In the genomic region with DNA sequence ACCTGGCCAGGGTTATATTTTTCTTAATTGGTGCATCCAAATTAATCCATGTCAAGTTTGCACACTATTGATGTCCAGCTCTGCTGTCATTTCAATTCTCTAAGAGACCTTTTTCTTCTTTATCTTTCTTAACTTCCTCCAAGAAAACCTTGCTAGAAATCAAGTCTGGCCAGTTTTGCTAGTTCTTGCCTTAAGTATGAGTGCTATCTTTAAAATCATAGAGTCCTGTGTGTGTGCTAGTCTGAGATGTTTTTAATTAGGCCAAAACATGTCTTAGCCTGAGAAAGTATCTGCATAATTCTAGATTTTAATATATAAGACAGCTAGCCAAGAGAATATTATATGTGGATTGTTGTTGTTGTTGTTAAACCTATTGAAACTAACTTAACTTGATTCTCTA, we compare ENCODE assay signal across 3 cellular contexts.
TF ChIP-seq lines count a peak whose summit lies in the region.

No MANE protein-coding gene starts in this region.

TF ChIP-seq in SK-N-SH, 30 proteins besides CTCF, POLR2A, EP300 and RAD21:
- TF ChIP-seq TCF12 (IDR thresholded peaks at IDR 0.05): no peak
- TF ChIP-seq, protein P1, sequence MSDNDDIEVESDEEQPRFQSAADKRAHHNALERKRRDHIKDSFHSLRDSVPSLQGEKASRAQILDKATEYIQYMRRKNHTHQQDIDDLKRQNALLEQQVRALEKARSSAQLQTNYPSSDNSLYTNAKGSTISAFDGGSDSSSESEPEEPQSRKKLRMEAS (IDR thresholded peaks at IDR 0.05; ENCODE audit: low read depth): no peak
- no peak for TF ChIP-seq USF2 (IDR thresholded peaks at IDR 0.05; ENCODE audit: borderline replicate concordance, low read depth, low read length)
- no peak for TF ChIP-seq FOXJ3 (CRISPR knock-in tag; IDR thresholded peaks at IDR 0.05)
- TF ChIP-seq, protein P2, sequence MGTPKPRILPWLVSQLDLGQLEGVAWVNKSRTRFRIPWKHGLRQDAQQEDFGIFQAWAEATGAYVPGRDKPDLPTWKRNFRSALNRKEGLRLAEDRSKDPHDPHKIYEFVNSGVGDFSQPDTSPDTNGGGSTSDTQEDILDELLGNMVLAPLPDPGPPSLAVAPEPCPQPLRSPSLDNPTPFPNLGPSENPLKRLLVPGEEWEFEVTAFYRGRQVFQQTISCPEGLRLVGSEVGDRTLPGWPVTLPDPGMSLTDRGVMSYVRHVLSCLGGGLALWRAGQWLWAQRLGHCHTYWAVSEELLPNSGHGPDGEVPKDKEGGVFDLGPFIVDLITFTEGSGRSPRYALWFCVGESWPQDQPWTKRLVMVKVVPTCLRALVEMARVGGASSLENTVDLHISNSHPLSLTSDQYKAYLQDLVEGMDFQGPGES (IDR thresholded peaks at IDR 0.05; ENCODE audit: low read depth, low read length): no peak
- TF ChIP-seq NFIC (IDR thresholded peaks at IDR 0.05; ENCODE audit: borderline replicate concordance): no peak
- TF ChIP-seq RFX5 (IDR thresholded peaks at IDR 0.05; ENCODE audit: low read length): no peak
- no peak for TF ChIP-seq JUND (IDR thresholded peaks at IDR 0.05)
- TF ChIP-seq EZH2phosphoT487 (IDR thresholded peaks at IDR 0.05; ENCODE audit: borderline replicate concordance, low read depth): no peak
- TF ChIP-seq GATA2 (CRISPR knock-in tag; IDR thresholded peaks at IDR 0.05): no peak
- TF ChIP-seq TEAD4 (IDR thresholded peaks at IDR 0.05; ENCODE audit: borderline replicate concordance, insufficient read depth): no peak
- no peak for TF ChIP-seq POLR2AphosphoS5 (IDR thresholded peaks at IDR 0.05; ENCODE audit: low read depth, low read length)
- TF ChIP-seq NRF1 (IDR thresholded peaks at IDR 0.05; ENCODE audit: low read depth, low read length): no peak
- no peak for TF ChIP-seq SIN3A (IDR thresholded peaks at IDR 0.05; ENCODE audit: borderline replicate concordance, low read depth, low read length)
- TF ChIP-seq ELF1 (IDR thresholded peaks at IDR 0.05): no peak
- no peak for TF ChIP-seq RXRA (IDR thresholded peaks at IDR 0.05; ENCODE audit: borderline replicate concordance, low read depth)
- no peak for TF ChIP-seq SMC3 (IDR thresholded peaks at IDR 0.05; ENCODE audit: low read depth, low read length)
- TF ChIP-seq FOSL2 (IDR thresholded peaks at IDR 0.05; ENCODE audit: borderline replicate concordance, low read depth): no peak
- no peak for TF ChIP-seq ZBTB33 (IDR thresholded peaks at IDR 0.05; ENCODE audit: borderline replicate concordance, low read depth)

TF ChIP-seq in SK-N-SH treated with all-trans-retinoic acid at 6 μM for 48 hours, 23 proteins besides CTCF, POLR2A, EP300 and RAD21 (continues in another document):
- no peak for TF ChIP-seq ZNF565 (CRISPR knock-in tag; conservative IDR thresholded peaks at IDR 0.05; ENCODE audit: low read depth)
- TF ChIP-seq ZFP3 (CRISPR knock-in tag; IDR thresholded peaks at IDR 0.05): no peak
- TF ChIP-seq ZNF70 (CRISPR knock-in tag; IDR thresholded peaks at IDR 0.05): no peak
- TF ChIP-seq, protein P3, sequence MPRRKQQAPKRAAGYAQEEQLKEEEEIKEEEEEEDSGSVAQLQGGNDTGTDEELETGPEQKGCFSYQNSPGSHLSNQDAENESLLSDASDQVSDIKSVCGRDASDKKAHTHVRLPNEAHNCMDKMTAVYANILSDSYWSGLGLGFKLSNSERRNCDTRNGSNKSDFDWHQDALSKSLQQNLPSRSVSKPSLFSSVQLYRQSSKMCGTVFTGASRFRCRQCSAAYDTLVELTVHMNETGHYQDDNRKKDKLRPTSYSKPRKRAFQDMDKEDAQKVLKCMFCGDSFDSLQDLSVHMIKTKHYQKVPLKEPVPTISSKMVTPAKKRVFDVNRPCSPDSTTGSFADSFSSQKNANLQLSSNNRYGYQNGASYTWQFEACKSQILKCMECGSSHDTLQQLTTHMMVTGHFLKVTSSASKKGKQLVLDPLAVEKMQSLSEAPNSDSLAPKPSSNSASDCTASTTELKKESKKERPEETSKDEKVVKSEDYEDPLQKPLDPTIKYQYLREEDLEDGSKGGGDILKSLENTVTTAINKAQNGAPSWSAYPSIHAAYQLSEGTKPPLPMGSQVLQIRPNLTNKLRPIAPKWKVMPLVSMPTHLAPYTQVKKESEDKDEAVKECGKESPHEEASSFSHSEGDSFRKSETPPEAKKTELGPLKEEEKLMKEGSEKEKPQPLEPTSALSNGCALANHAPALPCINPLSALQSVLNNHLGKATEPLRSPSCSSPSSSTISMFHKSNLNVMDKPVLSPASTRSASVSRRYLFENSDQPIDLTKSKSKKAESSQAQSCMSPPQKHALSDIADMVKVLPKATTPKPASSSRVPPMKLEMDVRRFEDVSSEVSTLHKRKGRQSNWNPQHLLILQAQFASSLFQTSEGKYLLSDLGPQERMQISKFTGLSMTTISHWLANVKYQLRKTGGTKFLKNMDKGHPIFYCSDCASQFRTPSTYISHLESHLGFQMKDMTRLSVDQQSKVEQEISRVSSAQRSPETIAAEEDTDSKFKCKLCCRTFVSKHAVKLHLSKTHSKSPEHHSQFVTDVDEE (CRISPR knock-in tag; IDR thresholded peaks at IDR 0.05): no peak
- no peak for TF ChIP-seq RARB (CRISPR knock-in tag; IDR thresholded peaks at IDR 0.05)
- TF ChIP-seq OSR1 (CRISPR knock-in tag; IDR thresholded peaks at IDR 0.05): no peak
- no peak for TF ChIP-seq SNAI2 (CRISPR knock-in tag; IDR thresholded peaks at IDR 0.05)
- TF ChIP-seq, protein P4, sequence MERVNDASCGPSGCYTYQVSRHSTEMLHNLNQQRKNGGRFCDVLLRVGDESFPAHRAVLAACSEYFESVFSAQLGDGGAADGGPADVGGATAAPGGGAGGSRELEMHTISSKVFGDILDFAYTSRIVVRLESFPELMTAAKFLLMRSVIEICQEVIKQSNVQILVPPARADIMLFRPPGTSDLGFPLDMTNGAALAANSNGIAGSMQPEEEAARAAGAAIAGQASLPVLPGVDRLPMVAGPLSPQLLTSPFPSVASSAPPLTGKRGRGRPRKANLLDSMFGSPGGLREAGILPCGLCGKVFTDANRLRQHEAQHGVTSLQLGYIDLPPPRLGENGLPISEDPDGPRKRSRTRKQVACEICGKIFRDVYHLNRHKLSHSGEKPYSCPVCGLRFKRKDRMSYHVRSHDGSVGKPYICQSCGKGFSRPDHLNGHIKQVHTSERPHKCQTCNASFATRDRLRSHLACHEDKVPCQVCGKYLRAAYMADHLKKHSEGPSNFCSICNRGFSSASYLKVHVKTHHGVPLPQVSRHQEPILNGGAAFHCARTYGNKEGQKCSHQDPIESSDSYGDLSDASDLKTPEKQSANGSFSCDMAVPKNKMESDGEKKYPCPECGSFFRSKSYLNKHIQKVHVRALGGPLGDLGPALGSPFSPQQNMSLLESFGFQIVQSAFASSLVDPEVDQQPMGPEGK (CRISPR knock-in tag; IDR thresholded peaks at IDR 0.05; ENCODE audit: borderline replicate concordance): no peak
- TF ChIP-seq TCF4 (CRISPR knock-in tag; IDR thresholded peaks at IDR 0.05; ENCODE audit: borderline replicate concordance): no peak
- TF ChIP-seq, protein P5, sequence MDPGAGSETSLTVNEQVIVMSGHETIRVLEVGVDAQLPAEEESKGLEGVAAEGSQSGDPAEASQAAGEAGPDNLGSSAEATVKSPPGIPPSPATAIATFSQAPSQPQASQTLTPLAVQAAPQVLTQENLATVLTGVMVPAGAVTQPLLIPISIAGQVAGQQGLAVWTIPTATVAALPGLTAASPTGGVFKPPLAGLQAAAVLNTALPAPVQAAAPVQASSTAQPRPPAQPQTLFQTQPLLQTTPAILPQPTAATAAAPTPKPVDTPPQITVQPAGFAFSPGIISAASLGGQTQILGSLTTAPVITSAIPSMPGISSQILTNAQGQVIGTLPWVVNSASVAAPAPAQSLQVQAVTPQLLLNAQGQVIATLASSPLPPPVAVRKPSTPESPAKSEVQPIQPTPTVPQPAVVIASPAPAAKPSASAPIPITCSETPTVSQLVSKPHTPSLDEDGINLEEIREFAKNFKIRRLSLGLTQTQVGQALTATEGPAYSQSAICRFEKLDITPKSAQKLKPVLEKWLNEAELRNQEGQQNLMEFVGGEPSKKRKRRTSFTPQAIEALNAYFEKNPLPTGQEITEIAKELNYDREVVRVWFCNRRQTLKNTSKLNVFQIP (CRISPR knock-in tag; IDR thresholded peaks at IDR 0.05; ENCODE audit: borderline replicate concordance, low read depth): no peak
- TF ChIP-seq PPARA (CRISPR knock-in tag; IDR thresholded peaks at IDR 0.05; ENCODE audit: borderline replicate concordance): no peak
- TF ChIP-seq BACH2 (CRISPR knock-in tag; IDR thresholded peaks at IDR 0.05; ENCODE audit: borderline replicate concordance): no peak
- TF ChIP-seq GLIS3 (CRISPR knock-in tag; IDR thresholded peaks at IDR 0.05): no peak
- TF ChIP-seq TOX (CRISPR knock-in tag; IDR thresholded peaks at IDR 0.05; ENCODE audit: borderline replicate concordance): no peak
- TF ChIP-seq ZNF8 (CRISPR knock-in tag; IDR thresholded peaks at IDR 0.05): no peak
- no peak for TF ChIP-seq ZFP30 (CRISPR knock-in tag; IDR thresholded peaks at IDR 0.05)

TF ChIP-seq in K562, 482 proteins besides CTCF, POLR2A, EP300 and RAD21 (continues in another document):
- TF ChIP-seq TRIM24 (IDR thresholded peaks at IDR 0.05) (no peak), ILF3 (IDR thresholded peaks at IDR 0.05; ENCODE audit: borderline replicate concordance) (no peak), CC2D1A (IDR thresholded peaks at IDR 0.05) (no peak), MTA1 (IDR thresholded peaks at IDR 0.05; ENCODE audit: borderline replicate concordance) (no peak), PPARD (CRISPR knock-in tag; IDR thresholded peaks at IDR 0.05) (no peak), RFX7 (CRISPR knock-in tag; IDR thresholded peaks at IDR 0.05) (no peak), ZNF408 (CRISPR knock-in tag; IDR thresholded peaks at IDR 0.05; ENCODE audit: low read depth) (no peak), BRD9 (IDR thresholded peaks at IDR 0.05; ENCODE audit: low read depth, partially characterized antibody) (no peak), CHD7 (IDR thresholded peaks at IDR 0.05; ENCODE audit: low read depth, low read length) (no peak), CREM (IDR thresholded peaks at IDR 0.05; ENCODE audit: low read depth) (no peak), ZNF444 (CRISPR knock-in tag; IDR thresholded peaks at IDR 0.05) (no peak), BRF1 (IDR thresholded peaks at IDR 0.05; ENCODE audit: borderline replicate concordance, extremely low read depth, insufficient read length) (no peak), PRMT5 (CRISPR knock-in tag; IDR thresholded peaks at IDR 0.05) (no peak), USF1 (CRISPR knock-in tag; IDR thresholded peaks at IDR 0.05) (no peak), SREBF2 (CRISPR knock-in tag; IDR thresholded peaks at IDR 0.05) (no peak), BRCA1 (IDR thresholded peaks at IDR 0.05) (no peak), BRCA1 (CRISPR knock-in tag; IDR thresholded peaks at IDR 0.05) (no peak)
